Comparison of ENCODE assay signal across 9 cellular contexts in genomic region chr16:84308120-84308519, GRCh38. TPM values are rescaled to one million over a fixed set of nuclear protein-coding genes. Genes with fewer than 3 reads are reported as not detected.
DNase-seq lines count a peak whose midpoint lies in the region; ATAC-seq, FAIRE-seq and TF ChIP-seq lines count a peak whose summit lies in the region.
"Had no signal": no experiment of that assay in that cellular context is flagged by ENCODE, and none has a peak within 500 bp of the region (broad histone marks: within the 10 kb centered on the region; RNA-seq: fewer than 3 reads in every experiment).

No MANE protein-coding gene starts in this region.

- peaks cover 24% of the 10 kb centered on the region for H3K27me3 ChIP-seq in keratinocyte (ENCODE audit: control insufficient read depth, extremely low read depth, insufficient read depth, low read length)

- TF ChIP-seq EP300 in Ishikawa (IDR thresholded peaks at IDR 0.05; ENCODE audit: borderline replicate concordance): no peak

- TF ChIP-seq CTCF in keratinocyte (optimal IDR thresholded peaks at IDR 0.05 in 1 of 3, IDR thresholded peaks at IDR 0.05 in 1 of 3, conservative IDR thresholded peaks at IDR 0.05 in 1 of 3; ENCODE audit: extremely low read depth in 1 of 3, insufficient read depth in 2 of 3, low read length in 3 of 3): peak; percentile 41 to 72 (median 57)

- H3K36me3 Mint-ChIP-seq in activated naive CD8-positive, alpha-beta T cell treated with anti-CD3 and anti-CD28 coated beads, Interleukin-2, amount 10 ng/mL, durations not matched to agents 7 days and 5 days: no peaks in the 10 kb centered on the region

- H3K4me2 ChIP-seq in keratinocyte (ENCODE audit: control insufficient read depth, extremely low read depth, insufficient read depth, low read depth, low read length): no peak overlapping the region

- H3K36me3 ChIP-seq in keratinocyte (ENCODE audit: control insufficient read depth in 2 of 2, extremely low read depth in 1 of 2, insufficient read depth in 2 of 2, low read length in 2 of 2): no peaks in the 10 kb centered on the region

- H3K27ac Mint-ChIP-seq in activated naive CD8-positive, alpha-beta T cell treated with anti-CD3 and anti-CD28 coated beads, Interleukin-2, amount 10 ng/mL, durations not matched to agents 7 days and 5 days: no peak overlapping the region

- H3K9me1 ChIP-seq in keratinocyte (ENCODE audit: control insufficient read depth, extremely low read depth, insufficient read depth, low read length): no peaks in the 10 kb centered on the region

- no peak overlapping the region for H3K9ac ChIP-seq in keratinocyte (ENCODE audit: control insufficient read depth, extremely low read depth, insufficient read depth, low read length)

- no peaks in the 10 kb centered on the region for H3K79me2 ChIP-seq in keratinocyte (ENCODE audit: control insufficient read depth, insufficient read depth, low read length)

- no peaks in the 10 kb centered on the region for H3K9me3 Mint-ChIP-seq in activated naive CD8-positive, alpha-beta T cell treated with anti-CD3 and anti-CD28 coated beads, Interleukin-2, amount 10 ng/mL, durations not matched to agents 7 days and 5 days

- no peak overlapping the region for H3K27ac ChIP-seq in keratinocyte (ENCODE audit: control insufficient read depth, insufficient read depth, low read length)

- H3K9me3 ChIP-seq in keratinocyte (ENCODE audit: control insufficient read depth, low read depth, low read length): no peaks in the 10 kb centered on the region

- POLR2A ChIA-PET in activated naive CD8-positive, alpha-beta T cell treated with anti-CD3 and anti-CD28 coated beads, Interleukin-2, amount 10 ng/mL, durations not matched to agents 7 days and 5 days (lab: Charles Lee): no interaction called here

- no peak for FAIRE-seq in keratinocyte (lab: Jason Lieb, UNC)
- FAIRE-seq: G401.6 had no signal

- H4K20me1 ChIP-seq in keratinocyte (ENCODE audit: control insufficient read depth, extremely low read depth, insufficient read depth, low read length): no peaks in the 10 kb centered on the region

- H3K4me1 Mint-ChIP-seq in activated naive CD8-positive, alpha-beta T cell treated with anti-CD3 and anti-CD28 coated beads, Interleukin-2, amount 10 ng/mL, durations not matched to agents 7 days and 5 days: no peaks in the 10 kb centered on the region

- no peaks in the 10 kb centered on the region for H3K4me1 ChIP-seq in keratinocyte (ENCODE audit: control insufficient read depth, extremely low read depth, insufficient read depth, low read length)

- peaks cover 21% of the 10 kb centered on the region for H3K27me3 Mint-ChIP-seq in activated naive CD8-positive, alpha-beta T cell treated with anti-CD3 and anti-CD28 coated beads, Interleukin-2, amount 10 ng/mL, durations not matched to agents 7 days and 5 days

- peak; percentile 78 for TF ChIP-seq RAD21 in Ishikawa (IDR thresholded peaks at IDR 0.05; ENCODE audit: low read depth)

- peak; percentile 19 for DNase-seq in NCI-H345 (lab: John Stamatoyannopoulos, UW)
- no peak for DNase-seq in NCI-H345 treated with DMSO at 0.1 percent for 48 hours (lab: John Stamatoyannopoulos, UW; ENCODE audit: unreplicated experiment)
- DNase-seq in activated naive CD8-positive, alpha-beta T cell treated with anti-CD3 and anti-CD28 coated beads, Interleukin-2, amount 10 ng/mL, durations not matched to agents 7 days and 5 days: peak; percentile 39
- DNase-seq in keratinocyte (ENCODE audit: low read depth, low spot score): no peak
- peak; percentile 61 for DNase-seq in ureter (ENCODE audit: low spot score)

- ATAC-seq in activated naive CD8-positive, alpha-beta T cell treated with anti-CD3 and anti-CD28 coated beads, Interleukin-2, amount 10 ng/mL, durations not matched to agents 7 days and 5 days (ENCODE audit: low read depth): no peak
- ATAC-seq in GM21576 (IDR thresholded peaks at IDR 0.05; ENCODE audit: unreplicated experiment): no peak
- no peak for ATAC-seq in HG02852 (IDR thresholded peaks at IDR 0.05; ENCODE audit: unreplicated experiment)

- H2AFZ ChIP-seq in keratinocyte (ENCODE audit: control insufficient read depth, low read length): no peak overlapping the region

- dilution Hi-C loops in keratinocyte (cut with MboI; ENCODE audit: extremely low pct_ligation_motif_present, low sequenced_read_pairs): no loop called here

- no peak overlapping the region for H3K4me3 ChIP-seq in keratinocyte (ENCODE audit: control insufficient read depth in 2 of 3, extremely low read depth in 1 of 3, insufficient read depth in 2 of 3, low read depth in 1 of 3, low read length in 3 of 3)

- H3K4me3 Mint-ChIP-seq in activated naive CD8-positive, alpha-beta T cell treated with anti-CD3 and anti-CD28 coated beads, Interleukin-2, amount 10 ng/mL, durations not matched to agents 7 days and 5 days: no peak overlapping the region

TF ChIP-seq in Ishikawa, 13 proteins besides CTCF, POLR2A, EP300 and RAD21:
- TF ChIP-seq USF1 (IDR thresholded peaks at IDR 0.05) (no peak), FOXM1 (IDR thresholded peaks at IDR 0.05; ENCODE audit: borderline replicate concordance, low read depth) (no peak), NFIC (IDR thresholded peaks at IDR 0.05) (no peak), ZBTB7A (IDR thresholded peaks at IDR 0.05; ENCODE audit: low read depth) (no peak), REST (IDR thresholded peaks at IDR 0.05; ENCODE audit: low read depth) (no peak), TCF12 (IDR thresholded peaks at IDR 0.05; ENCODE audit: low read depth) (no peak), EGR1 (IDR thresholded peaks at IDR 0.05) (no peak)

RNA-seq across cellular contexts. Expression of gene WFDC1, which starts 13.4 kb away (rescaled TPM):
- not detected for total RNA-seq in activated naive CD8-positive, alpha-beta T cell treated with anti-CD3 and anti-CD28 coated beads, Interleukin-2, amount 10 ng/mL, durations not matched to agents 7 days and 5 days
- not detected in 3 replicates for polyA plus RNA-seq in keratinocyte
- not detected for polyA plus RNA-seq in keratinocyte (2011; ENCODE audit: low read depth)
- not detected in 2 replicates for polyA plus RNA-seq in keratinocyte (2011; cell fraction: cytosol; rRNA removed)
- not detected in 2 replicates for polyA plus RNA-seq in keratinocyte (2011; cell fraction: nucleus; rRNA removed)
- not detected in 2 replicates for polyA plus RNA-seq in keratinocyte (2012; ENCODE audit: low replicate concordance)
- not detected in 3 replicates for polyA minus RNA-seq in keratinocyte
- polyA minus RNA-seq in keratinocyte (2011; cell fraction: cytosol; rRNA and poly(A)+ RNA removed): not detected
- not detected in 2 replicates for polyA minus RNA-seq in keratinocyte (2011; cell fraction: nucleus; rRNA and poly(A)+ RNA removed)
- 63.5 TPM for total RNA-seq in ureter

Comparison
In these comparisons a context has a peak if more than half of its experiments do, and no peak if none do; other contexts are left out.
1. DNase-seq: peak in NCI-H345 (single experiment), activated naive CD8-positive, alpha-beta T cell treated with anti-CD3 and anti-CD28 coated beads, Interleukin-2, amount 10 ng/mL, durations not matched to agents 7 days and 5 days (single experiment) and ureter (single experiment); none in NCI-H345 treated with DMSO at 0.1 percent for 48 hours (single experiment) and keratinocyte (single experiment).
2. RNA of gene WFDC1, which starts 13.4 kb away (total RNA-seq): 63.5 TPM in ureter (single experiment); not detected in activated naive CD8-positive, alpha-beta T cell treated with anti-CD3 and anti-CD28 coated beads, Interleukin-2, amount 10 ng/mL, durations not matched to agents 7 days and 5 days; every median in the first group is over 10 times any median in the second.